ENCODE assay signal across 15 cellular contexts in the genomic region with DNA sequence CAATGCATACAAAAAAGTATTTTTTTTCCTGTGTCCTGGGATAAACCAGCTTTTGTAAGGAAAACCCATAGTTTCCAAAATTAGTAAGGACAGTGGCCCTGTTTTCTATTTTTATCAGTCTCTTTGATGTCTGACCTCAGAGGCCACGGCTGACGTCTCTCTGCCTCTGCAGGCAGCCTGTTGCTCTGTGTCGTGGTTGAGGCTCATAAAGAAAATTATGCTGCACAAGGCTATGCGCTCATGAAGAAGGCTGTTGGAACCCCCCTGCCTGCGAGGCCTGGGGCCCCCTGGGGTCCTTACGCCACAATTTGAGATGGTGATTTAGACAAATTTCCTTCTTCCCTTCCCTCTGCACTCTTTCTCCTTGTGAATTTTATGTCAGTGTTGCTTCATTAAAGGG. TPM values are rescaled to one million over a fixed set of nuclear protein-coding genes. Genes with fewer than 3 reads are reported as not detected.
DNase-seq lines count a peak whose midpoint lies in the region; ATAC-seq and TF ChIP-seq lines count a peak whose summit lies in the region.
"Had no signal": no experiment of that assay in that cellular context is flagged by ENCODE, and none has a peak within 500 bp of the region (broad histone marks: within the 10 kb centered on the region; RNA-seq: fewer than 3 reads in every experiment).

No MANE protein-coding gene starts in this region.

- no peak overlapping the region for H2AFZ ChIP-seq in hepatocyte
- H2AFZ ChIP-seq: GM23338 had no signal

- H3K27me3 ChIP-seq in CD4-positive, alpha-beta T cell (ENCODE audit: control insufficient read depth, insufficient read depth, low read length), result no peaks in the 10 kb centered on the region
- no peaks in the 10 kb centered on the region for H3K27me3 ChIP-seq in Caco-2 (replicated peaks; ENCODE audit: control insufficient read depth, insufficient read depth, low read length)
- no peaks in the 10 kb centered on the region for H3K27me3 ChIP-seq in hepatocyte
- H3K27me3 ChIP-seq: upper lobe of right lung had no signal

- H3K4me2 ChIP-seq in hepatocyte, result no peak overlapping the region
- H3K4me2 ChIP-seq: GM23338 had no signal

- H3K9me2 ChIP-seq in hepatocyte (replicated peaks; ENCODE audit: insufficient read depth), result no peaks in the 10 kb centered on the region

- H3K4me3 Mint-ChIP-seq in CD4-positive, alpha-beta T cell, result peak overlapping the region; percentile 36
- H3K4me3 Mint-ChIP-seq in Caco-2 (ENCODE audit: unreplicated experiment), result no peak overlapping the region
- H3K4me3 Mint-ChIP-seq: activated naive CD4-positive, alpha-beta T cell treated with anti-CD3 and anti-CD28 coated beads, Interleukin-2, amount 10 ng/mL, durations not matched to agents 7 days and 5 days; GM23338 had no signal

- H3K36me3 ChIP-seq in Caco-2 (ENCODE audit: control insufficient read depth, insufficient read depth, low read length), result no peaks in the 10 kb centered on the region
- no peaks in the 10 kb centered on the region for H3K36me3 ChIP-seq in hepatocyte (replicated peaks; ENCODE audit: insufficient read depth, low read depth)
- H3K36me3 ChIP-seq: upper lobe of right lung had no signal

- peaks cover 62% of the 10 kb centered on the region for H3K4me1 Mint-ChIP-seq in CD4-positive, alpha-beta T cell (ENCODE audit: low read depth)
- H3K4me1 Mint-ChIP-seq in Caco-2 (ENCODE audit: low read depth, unreplicated experiment), result peaks cover 18% of the 10 kb centered on the region

- peaks cover 33% of the 10 kb centered on the region for H3K36me3 Mint-ChIP-seq in CD4-positive, alpha-beta T cell (ENCODE audit: low read depth)
- peaks cover 6% of the 10 kb centered on the region for H3K36me3 Mint-ChIP-seq in Caco-2 (ENCODE audit: insufficient read depth, unreplicated experiment)

- H3K4me1 ChIP-seq in Caco-2 (peaks cover 18% of the 10 kb centered on the region), hepatocyte (ENCODE audit: insufficient read depth) (peaks cover 22% of the 10 kb centered on the region)

- 56% methylated on average over 6 of the region's 6 CpGs for WGBS in hepatocyte (ENCODE audit: low lambda C conversion rate, missing lambda C conversion rate)

- H3K27me3 Mint-ChIP-seq in CD4-positive, alpha-beta T cell, result no peaks in the 10 kb centered on the region
- H3K27me3 Mint-ChIP-seq in Caco-2 (ENCODE audit: insufficient read depth, unreplicated experiment), result no peaks in the 10 kb centered on the region

- no peak for TF ChIP-seq CTCF in CD4-positive, alpha-beta T cell (IDR thresholded peaks at IDR 0.05)
- TF ChIP-seq CTCF in choroid plexus epithelial cell (conservative IDR thresholded peaks at IDR 0.05; ENCODE audit: low read depth, low read length) (no peak), Caco-2 (IDR thresholded peaks at IDR 0.05; ENCODE audit: insufficient read depth in 1 of 2, low read depth in 1 of 2, low read length in 1 of 2, severe bottlenecking in 1 of 2, unreplicated experiment in 1 of 2) (no peak), hepatocyte (IDR thresholded peaks at IDR 0.05; ENCODE audit: poor library complexity) (no peak)

- H3K4me3 ChIP-seq in choroid plexus epithelial cell (ENCODE audit: low read depth, low read length) (no peak overlapping the region), Caco-2 (ENCODE audit: low read depth, low read length) (no peak overlapping the region), hepatocyte (no peak overlapping the region)
- H3K4me3 ChIP-seq: GM23338, upper lobe of right lung had no signal

- peaks cover 9% of the 10 kb centered on the region for H3K9me3 ChIP-seq in CD4-positive, alpha-beta T cell (ENCODE audit: control insufficient read depth, low read length)
- H3K9me3 ChIP-seq in Caco-2 (no peaks in the 10 kb centered on the region), hepatocyte (ENCODE audit: low read depth) (no peaks in the 10 kb centered on the region)
- H3K9me3 ChIP-seq: upper lobe of right lung had no signal

- no peak overlapping the region for H3K27ac ChIP-seq in CD4-positive, alpha-beta T cell (ENCODE audit: low read depth, low read length)
- no peak overlapping the region for H3K27ac ChIP-seq in hepatocyte
- H3K27ac ChIP-seq: upper lobe of right lung had no signal

- peaks cover 75% of the 10 kb centered on the region for H3K79me2 ChIP-seq in hepatocyte

- ATAC-seq in CD4-positive, alpha-beta T cell (ENCODE audit: poor library complexity), result no peak
- no peak for ATAC-seq in GM18867 (IDR thresholded peaks at IDR 0.05; ENCODE audit: unreplicated experiment)
- ATAC-seq in GM19395 (IDR thresholded peaks at IDR 0.05; ENCODE audit: unreplicated experiment), result no peak
- ATAC-seq: GM23338, upper lobe of right lung had no signal

- peaks cover 6% of the 10 kb centered on the region for H3K9me3 Mint-ChIP-seq in CD4-positive, alpha-beta T cell
- H3K9me3 Mint-ChIP-seq in Caco-2 (ENCODE audit: unreplicated experiment), result peaks cover 10% of the 10 kb centered on the region
- H3K9me3 Mint-ChIP-seq: GM23338 had no signal

- peak in 1 of 10 experiments; percentile 13 for DNase-seq in CD4-positive, alpha-beta T cell
- DNase-seq in NCI-H2227 treated with DMSO at 0.1 percent for 48 hours (lab: John Stamatoyannopoulos, UW) (peak; percentile 25), choroid plexus epithelial cell (ENCODE audit: low read depth) (peak; percentile 84), myocyte (ENCODE audit: low read depth) (peak; percentile 38), Caco-2 (no peak), hepatocyte (ENCODE audit: low spot score) (no peak)
- DNase-seq: activated naive CD4-positive, alpha-beta T cell treated with anti-CD3 and anti-CD28 coated beads, Interleukin-2, amount 10 ng/mL, durations not matched to agents 7 days and 5 days; Karpas-422; midbrain; NCI-H2029; NCI-H774 had no signal

- H3K27ac Mint-ChIP-seq in CD4-positive, alpha-beta T cell, result peak overlapping the region; percentile 71
- no peak overlapping the region for H3K27ac Mint-ChIP-seq in Caco-2 (ENCODE audit: unreplicated experiment)
- H3K27ac Mint-ChIP-seq: activated naive CD4-positive, alpha-beta T cell treated with anti-CD3 and anti-CD28 coated beads, Interleukin-2, amount 10 ng/mL, durations not matched to agents 7 days and 5 days; GM23338 had no signal

- intact Hi-C loops in CD4-positive, alpha-beta T cell (cut with DNase I, micrococcal nuclease), result no loop called here
- intact Hi-C loops in Caco-2 (cut with micrococcal nuclease; ENCODE audit: unreplicated experiment), result no loop called here

- peaks cover 18% of the 10 kb centered on the region for H4K20me1 ChIP-seq in hepatocyte (ENCODE audit: insufficient read depth, poor library complexity, severe bottlenecking)

- CTCF ChIA-PET in CD4-positive, alpha-beta T cell (lab: Charles Lee), result interaction anchor here (1.3 kb wide), 1 partner anchor 22 kb away, joined by 3 read pairs; no protein-coding TSS in a partner anchor
- CTCF ChIA-PET in Caco-2 (lab: Charles Lee), result no interaction called here

- POLR2A ChIA-PET in CD4-positive, alpha-beta T cell (lab: Charles Lee), result no interaction called here
- POLR2A ChIA-PET in Caco-2 (lab: Charles Lee), result no interaction called here

- no TSS peak for BruUV-seq in Caco-2 (replicated peaks; lab: Mats Ljungman, UMichigan)

RNA-seq across cellular contexts. Expression of a gene that starts 48.9 kb away (rescaled TPM):
- 10 to 100 TPM; 40.8 to 43.4 TPM for total RNA-seq in CD4-positive, alpha-beta T cell
- total RNA-seq in myocyte (25.8 and 31.0 TPM in 2 replicates), Caco-2 (2022) (61.8 and 65.5 TPM in 2 replicates), hepatocyte (51.2 and 63.9 TPM in 2 replicates)
- 30.7 TPM for polyA plus RNA-seq in myocyte (2012)
- 31.7 and 41.0 TPM in 2 replicates for polyA plus RNA-seq in hepatocyte

Comparison
In these comparisons a context has a peak if more than half of its experiments do, and no peak if none do; other contexts are left out.
1. DNase-seq: peak in NCI-H2227 treated with DMSO at 0.1 percent for 48 hours (single experiment), choroid plexus epithelial cell (single experiment) and myocyte (single experiment); none in Caco-2 (0 of 2) and hepatocyte (single experiment).